9 cellular contexts compared by ENCODE assay signal in the genomic region with DNA sequence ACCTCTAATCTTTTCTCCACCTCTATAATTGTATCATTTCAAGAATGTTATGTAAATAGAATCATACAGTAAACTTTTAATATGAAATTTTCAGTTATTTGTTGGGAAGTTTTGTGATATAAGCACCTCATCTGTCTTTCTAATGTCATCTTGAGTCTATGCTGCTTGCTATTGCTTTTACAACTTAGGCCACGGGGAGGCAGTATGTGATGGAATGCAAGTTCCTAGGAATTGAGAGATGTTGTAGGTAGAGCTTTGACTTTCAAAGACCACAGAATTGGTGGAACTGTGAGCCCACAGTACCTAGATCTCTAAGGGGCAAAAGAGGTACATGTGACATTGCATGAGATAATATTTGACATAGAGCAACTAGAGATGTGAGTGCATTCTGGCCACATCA.
DNase-seq lines count a peak whose midpoint lies in the region; ATAC-seq and TF ChIP-seq lines count a peak whose summit lies in the region.
"Had no signal": no experiment of that assay in that cellular context is flagged by ENCODE, and none has a peak within 500 bp of the region (broad histone marks: within the 10 kb centered on the region; RNA-seq: fewer than 3 reads in every experiment).

No MANE protein-coding gene starts in this region.

- CTCF ChIA-PET in WTC11 (lab: Charles Lee) = interaction anchor here (0.6 to 1.0 kb wide), 10 partner anchors 8 to 335 kb away, joined by 3 to 7 read pairs (median 4); no protein-coding TSS in a partner anchor

- H3K27ac Mint-ChIP-seq in WTC11 = no peak overlapping the region
- H3K27ac Mint-ChIP-seq in memory B cell = no peak overlapping the region

- H3K27me3 Mint-ChIP-seq in WTC11 (ENCODE audit: low read depth) = no peaks in the 10 kb centered on the region
- peaks cover 10% of the 10 kb centered on the region for H3K27me3 Mint-ChIP-seq in memory B cell

- intact Hi-C loops in cardiac septum (cut with DNase I) (loop anchor here (10.0 kb wide), 1 partner anchor 125 kb away; no protein-coding TSS in a partner anchor), left ventricle myocardium superior (cut with micrococcal nuclease) (no loop called here)

- H3K36me3 Mint-ChIP-seq in WTC11 = no peaks in the 10 kb centered on the region
- no peaks in the 10 kb centered on the region for H3K36me3 Mint-ChIP-seq in memory B cell

- H3K9me3 Mint-ChIP-seq in WTC11 (no peaks in the 10 kb centered on the region), memory B cell (no peaks in the 10 kb centered on the region)

- no peaks in the 10 kb centered on the region for H3K4me1 Mint-ChIP-seq in WTC11
- H3K4me1 Mint-ChIP-seq in memory B cell = no peaks in the 10 kb centered on the region

- H3K4me3 Mint-ChIP-seq in WTC11 (no peak overlapping the region), memory B cell (no peak overlapping the region)

- POLR2A ChIA-PET in WTC11 (lab: Charles Lee) = no interaction called here

- ATAC-seq in HG02885 (IDR thresholded peaks at IDR 0.05; ENCODE audit: poor library complexity, unreplicated experiment) = peak; percentile 65
- peak; percentile 91 for ATAC-seq in WTC11
- ATAC-seq in memory B cell (ENCODE audit: low read depth) = no peak
- ATAC-seq in HG03520 (IDR thresholded peaks at IDR 0.05; ENCODE audit: unreplicated experiment) = no peak
- ATAC-seq in left ventricle myocardium superior = no peak

- TF ChIP-seq CTCF in GM12873 (IDR thresholded peaks at IDR 0.05; ENCODE audit: insufficient read depth, low read depth, low read length, missing control alignments) (peak; percentile 58), WTC11 (IDR thresholded peaks at IDR 0.05) (peak; percentile 30)

- DNase-seq in WTC11 (ENCODE audit: low spot score) = peak; percentile 56
- peak; percentile 4 to 18 for DNase-seq in memory B cell (ENCODE audit: low spot score in 2 of 2)
- DNase-seq in stimulated activated CD4-positive, alpha-beta T cell treated with anti-CD3 and anti-CD28 coated beads, Interleukin-12 subunit alpha, Interleukin-12 subunit beta, amount 100 ng/mL, for 4 hours = no peak
- DNase-seq in cardiac septum (ENCODE audit: low spot score) = no peak
- no peak for DNase-seq in left ventricle myocardium superior
- DNase-seq: mesenchymal stem cell had no signal

TF ChIP-seq in WTC11, 78 proteins besides CTCF, POLR2A, EP300 and RAD21:
- TF ChIP-seq ZNF512 (CRISPR knock-in tag; IDR thresholded peaks at IDR 0.05; ENCODE audit: borderline replicate concordance) = no peak
- TF ChIP-seq FOXK1 (CRISPR knock-in tag; IDR thresholded peaks at IDR 0.05) = no peak

Comparison
In these comparisons a context has a peak if more than half of its experiments do, and no peak if none do; other contexts are left out.
1. ATAC-seq: peak in HG02885 (single experiment) and WTC11 (single experiment); none in memory B cell (single experiment), HG03520 (single experiment) and left ventricle myocardium superior (single experiment).
2. DNase-seq: peak in WTC11 (single experiment) and memory B cell (2 of 2); none in stimulated activated CD4-positive, alpha-beta T cell treated with anti-CD3 and anti-CD28 coated beads, Interleukin-12 subunit alpha, Interleukin-12 subunit beta, amount 100 ng/mL, for 4 hours (single experiment), cardiac septum (single experiment) and left ventricle myocardium superior (single experiment).